Comparison of ENCODE assay signal across 18 cellular contexts in the genomic region with DNA sequence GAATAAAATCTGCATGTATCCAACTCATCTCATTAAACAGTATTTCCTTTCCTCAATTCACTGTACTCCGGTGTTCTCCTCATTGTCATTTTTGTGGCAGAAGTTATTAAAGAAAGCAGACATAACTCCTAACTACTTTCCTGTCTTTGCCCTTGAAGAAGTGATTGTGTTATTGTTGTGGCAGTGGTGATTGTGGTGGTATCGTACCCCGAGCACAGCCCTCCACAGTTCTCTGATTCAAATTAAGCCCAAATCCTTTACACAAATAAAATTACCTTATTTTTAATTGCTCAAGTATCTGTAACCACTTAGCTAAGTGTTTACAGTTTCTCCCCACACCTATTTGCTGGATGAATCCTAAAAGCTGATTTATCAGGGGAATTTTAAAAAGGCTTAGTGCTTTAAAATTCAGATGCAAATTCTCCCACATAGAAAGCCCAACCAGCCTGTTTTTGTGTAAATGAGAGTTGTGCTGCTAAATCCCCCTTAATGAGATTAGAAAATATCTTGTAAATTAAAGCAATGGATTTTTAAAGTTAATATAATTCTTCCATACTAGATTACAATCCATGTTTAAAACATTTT.
DNase-seq lines count a peak whose midpoint lies in the region; TF ChIP-seq lines count a peak whose summit lies in the region.
"Had no signal": no experiment of that assay in that cellular context is flagged by ENCODE, and none has a peak within 500 bp of the region (broad histone marks: within the 10 kb centered on the region; RNA-seq: fewer than 3 reads in every experiment).

No MANE protein-coding gene starts in this region.

- H3K4me2 ChIP-seq in H9 (ENCODE audit: insufficient read depth, insufficient read length, low read length), result peak overlapping the region; percentile 44
- H3K4me2 ChIP-seq: KMS-11 had no signal

- H3K79me2 ChIP-seq in H9 (ENCODE audit: insufficient read depth, low read length), result no peaks in the 10 kb centered on the region

- no peak overlapping the region for H2AFZ ChIP-seq in H9 (ENCODE audit: low read length)

- no peak for DNase-seq in H9
- DNase-seq in NCI-H82 treated with DMSO at 0.1 percent for 48 hours (lab: John Stamatoyannopoulos, UW; ENCODE audit: unreplicated experiment), result peak; percentile 69
- DNase-seq in iPS DF 6.9 (ENCODE audit: low read depth, low spot score), result no peak
- DNase-seq in amygdala (lab: John Stamatoyannopoulos, UW), result no peak
- no peak for DNase-seq in AG08395 (ENCODE audit: low spot score)
- DNase-seq in NK-92 (lab: John Stamatoyannopoulos, UW; ENCODE audit: unreplicated experiment), result no peak
- no peak for DNase-seq in NCI-H345 treated with DMSO at 0.1 percent for 48 hours (lab: John Stamatoyannopoulos, UW; ENCODE audit: unreplicated experiment)
- DNase-seq: DMS 273 treated with DMSO at 0.1 percent for 48 hours, DND-41, GDM1, MV-4-11, NCI-H187 treated with DMSO at 0.1 percent for 48 hours, NCI-H446, NCI-H526 treated with DMSO at 0.1 percent for 48 hours, SHP77 had no signal

- no peak overlapping the region for H4K91ac ChIP-seq in H9 (ENCODE audit: insufficient read length, low read depth, low read length)

- no peak overlapping the region for H2BK15ac ChIP-seq in H9 (ENCODE audit: low read depth, low read length)

- no peaks in the 10 kb centered on the region for H3K79me1 ChIP-seq in H9 (ENCODE audit: insufficient read depth, low read depth, low read length, poor library complexity, severe bottlenecking)

- no peak overlapping the region for H3K23ac ChIP-seq in H9 (ENCODE audit: insufficient read length, low read depth, low read length)

- H4K8ac ChIP-seq in H9 (replicated peaks; ENCODE audit: insufficient read length, low read depth, low read length), result no peak overlapping the region

- no peak overlapping the region for H3T11ph ChIP-seq in H9 (ENCODE audit: low read length)

- no peak overlapping the region for H3K18ac ChIP-seq in H9 (ENCODE audit: insufficient read length, low read depth, low read length)

- no peak overlapping the region for H3K56ac ChIP-seq in H9 (ENCODE audit: insufficient read length, low read depth, low read length)

- H3K36me3 ChIP-seq in iPS DF 6.9 (ENCODE audit: control insufficient read depth, insufficient read depth, low read length), result no peaks in the 10 kb centered on the region

- peak overlapping the region; percentile 1 to 45; a peak in 4 of 5 replicates for H3K4me3 Mint-ChIP-seq in H9
- H3K4me3 Mint-ChIP-seq: CD14-positive monocyte had no signal

- no peak overlapping the region for H2BK5ac ChIP-seq in H9 (ENCODE audit: insufficient read length, low read length)

- no peak overlapping the region for H2AK5ac ChIP-seq in H9 (ENCODE audit: insufficient read length, low read length)

- H3K14ac ChIP-seq in H9 (ENCODE audit: insufficient read depth, low read length), result no peak overlapping the region

- peaks cover 21 to 30% of the 10 kb centered on the region in 2 experiments for H3K4me1 Mint-ChIP-seq in H9
- H3K4me1 Mint-ChIP-seq: CD14-positive monocyte had no signal

- H4K5ac ChIP-seq in H9 (ENCODE audit: insufficient read length, low read depth, low read length), result no peak overlapping the region

- H2BK20ac ChIP-seq in H9 (ENCODE audit: low read depth, low read length, poor library complexity, severe bottlenecking), result no peak overlapping the region

- H2BK120ac ChIP-seq in H9 (ENCODE audit: low read depth, low read length, poor library complexity, severe bottlenecking), result no peak overlapping the region

- H3K9me3 ChIP-seq in H9 (ENCODE audit: control insufficient read depth, low read depth, low read length) (no peaks in the 10 kb centered on the region), iPS DF 6.9 (ENCODE audit: control insufficient read depth, insufficient read depth, low read length) (no peaks in the 10 kb centered on the region)

- H3K27me3 Mint-ChIP-seq in H9 (ENCODE audit: low read depth), result no peaks in the 10 kb centered on the region

- peaks cover 0 to 5% of the 10 kb centered on the region in 2 experiments; a peak in 1 of 5 replicates for H3K9me3 Mint-ChIP-seq in H9

- no peaks in the 10 kb centered on the region for H4K20me1 ChIP-seq in H9 (ENCODE audit: control insufficient read depth, insufficient read depth, insufficient read length)

- H3K27ac Mint-ChIP-seq in H9, result peak overlapping the region; percentile 66 to 97 (median 91)
- H3K27ac Mint-ChIP-seq: CD14-positive monocyte had no signal

- no peak overlapping the region for H2BK12ac ChIP-seq in H9 (ENCODE audit: insufficient read length, low read depth, low read length)

- H3K9ac ChIP-seq in H9 (ENCODE audit: extremely low read depth, insufficient read length, low read length), result no peak overlapping the region
- H3K9ac ChIP-seq: KMS-11 had no signal

- H3K27ac ChIP-seq in H9 (ENCODE audit: insufficient read length, low read depth, low read length), result peak overlapping the region; percentile 84
- H3K27ac ChIP-seq in iPS DF 6.9 (ENCODE audit: low read length), result peak overlapping the region; percentile 81
- H3K27ac ChIP-seq: KMS-11, SK-N-MC had no signal

- H3K27me3 ChIP-seq in H9 (ENCODE audit: insufficient read depth, low read length) (no peaks in the 10 kb centered on the region), iPS DF 6.9 (ENCODE audit: control insufficient read depth, insufficient read depth, low read length) (no peaks in the 10 kb centered on the region)

- no peak overlapping the region for H3K4me3 ChIP-seq in iPS DF 6.9 (ENCODE audit: low read length)
- H3K4me3 ChIP-seq: SK-N-MC had no signal

- no peaks in the 10 kb centered on the region for H3K23me2 ChIP-seq in H9 (ENCODE audit: insufficient read length, low read depth, low read length, poor library complexity, severe bottlenecking)

- peaks cover 2 to 13% (median 5%) of the 10 kb centered on the region in 3 experiments; a peak in 6 of 7 replicates for H3K36me3 Mint-ChIP-seq in H9 (ENCODE audit: insufficient read depth in 1 of 3, low read depth in 3 of 3)
- H3K36me3 Mint-ChIP-seq: CD14-positive monocyte had no signal

- whole genome bisulfite sequencing in H9 (ENCODE audit: extremely low coverage, insufficient read length, low lambda C conversion rate), result no CpG with 5 or more reads among the region's 3 CpGs
- no CpG with 5 or more reads among the region's 3 CpGs for WGBS in iPS DF 6.9 (ENCODE audit: insufficient coverage, insufficient read length)

- H3K4me1 ChIP-seq in H9 (ENCODE audit: insufficient read depth, low read length), result peaks cover 2% of the 10 kb centered on the region; the same call in 1 of the 2 replicates
- no peaks in the 10 kb centered on the region; the same call in 1 of the 2 replicates for H3K4me1 ChIP-seq in iPS DF 6.9 (ENCODE audit: control insufficient read depth, insufficient read depth, low read length)

- H3K4ac ChIP-seq in H9 (ENCODE audit: low read depth, low read length), result no peak overlapping the region

- TF ChIP-seq CTCF in H9 (conservative IDR thresholded peaks at IDR 0.05), result no peak
